Comparison of ENCODE assay signal across 22 cellular contexts in genomic region chr1:108158893-108159292, GRCh38. TPM values are rescaled to one million over a fixed set of nuclear protein-coding genes. Genes with fewer than 3 reads are reported as not detected.
DNase-seq lines count a peak whose midpoint lies in the region; ATAC-seq, FAIRE-seq and TF ChIP-seq lines count a peak whose summit lies in the region.
"Had no signal": no experiment of that assay in that cellular context is flagged by ENCODE, and none has a peak within 500 bp of the region (broad histone marks: within the 10 kb centered on the region; RNA-seq: fewer than 3 reads in every experiment).

No MANE protein-coding gene starts in this region.

- peaks cover 3% of the 10 kb centered on the region; the same call in 1 of the 2 replicates for H3K9me1 ChIP-seq in IMR-90 (ENCODE audit: insufficient read depth, low read length)
- H3K9me1 ChIP-seq in K562 (ENCODE audit: control insufficient read depth, insufficient read depth, low read length), result no peaks in the 10 kb centered on the region

- no peaks in the 10 kb centered on the region for H3K9me3 Mint-ChIP-seq in progenitor cell of endocrine pancreas (ENCODE audit: low read depth)
- H3K9me3 Mint-ChIP-seq: CD4-positive, alpha-beta T cell; CD8-positive, alpha-beta T cell had no signal

- no peak overlapping the region for H2AFZ ChIP-seq in IMR-90 (replicated peaks; ENCODE audit: low read length, poor library complexity)
- no peak overlapping the region for H2AFZ ChIP-seq in K562 (ENCODE audit: low read depth, low read length)

- no peak overlapping the region for H2AK5ac ChIP-seq in IMR-90 (ENCODE audit: low read depth, low read length)

- no peak overlapping the region for H4K8ac ChIP-seq in IMR-90 (ENCODE audit: low read depth in 2 of 2, low read length in 2 of 2)

- TF ChIP-seq POLR2A in IMR-90 (IDR thresholded peaks at IDR 0.05; ENCODE audit: low read depth, low read length) (no peak), K562 (conservative IDR thresholded peaks at IDR 0.05) (no peak)

- TF ChIP-seq EP300 in K562 (IDR thresholded peaks at IDR 0.05; ENCODE audit: low read length), result no peak

- no peak overlapping the region for H3K14ac ChIP-seq in IMR-90 (replicated peaks; ENCODE audit: low read depth, low read length)

- POLR2A ChIA-PET in IMR-90 (lab: Charles Lee; ENCODE audit: unreplicated experiment) (no interaction called here), K562 (lab: Yijun Ruan, JAX) (no interaction called here)

- H4K91ac ChIP-seq in IMR-90 (ENCODE audit: insufficient read depth, low read depth, low read length), result no peak overlapping the region

- dilution Hi-C loops in IMR-90 (cut with HindIII; ENCODE audit: low sequenced_read_pairs, unreplicated experiment), result no loop called here

- H2BK5ac ChIP-seq in IMR-90 (ENCODE audit: low read depth, low read length, poor library complexity, severe bottlenecking), result no peak overlapping the region

- no peak overlapping the region for H4K5ac ChIP-seq in IMR-90 (ENCODE audit: low read depth, low read length)

- H3K4me1 ChIP-seq in IMR-90 (ENCODE audit: control insufficient read depth, insufficient read depth, low read length) (no peaks in the 10 kb centered on the region), K562 (replicated peaks in 1 of 2; ENCODE audit: control insufficient read depth in 2 of 2, insufficient read depth in 2 of 2, low read length in 2 of 2) (no peaks in the 10 kb centered on the region)
- H3K4me1 ChIP-seq: BE2C, BLaER1, Caco-2 had no signal

- no peaks in the 10 kb centered on the region for H3K27me3 Mint-ChIP-seq in progenitor cell of endocrine pancreas
- H3K27me3 Mint-ChIP-seq: CD4-positive, alpha-beta T cell had no signal

- no peak overlapping the region for H3K23ac ChIP-seq in IMR-90 (ENCODE audit: low read depth, low read length)

- DNase-seq in IMR-90 (no peak), K562 (ENCODE audit: extremely low read depth in 1 of 4, low spot score in 3 of 4) (no peak), progenitor cell of endocrine pancreas (ENCODE audit: low spot score, unreplicated experiment) (no peak), occipital lobe (lab: John Stamatoyannopoulos, UW) (no peak), SKM-1 treated with dmso at 0.1 percent for 144 hours (lab: John Stamatoyannopoulos, UW; ENCODE audit: unreplicated experiment) (no peak)
- DNase-seq: 8988T; ACHN; BE2C; C1 segment of cervical spinal cord; Caco-2; Calu3; CD4-positive, alpha-beta T cell; CD8-positive, alpha-beta T cell; DMS79 treated with DMSO at 0.1 percent for 48 hours; GF-D8 had no signal

- no peak overlapping the region for H3K4ac ChIP-seq in IMR-90 (ENCODE audit: low read depth, low read length)

- no peak overlapping the region for H3K9ac ChIP-seq in IMR-90 (ENCODE audit: low read depth, low read length)
- H3K9ac ChIP-seq in K562 (ENCODE audit: insufficient read depth in 1 of 2, low read depth in 2 of 2, low read length in 2 of 2), result no peak overlapping the region
- H3K9ac ChIP-seq: BLaER1 had no signal

- CTCF ChIA-PET in IMR-90 (lab: Yijun Ruan, JAX) (no interaction called here), K562 (lab: Yijun Ruan, JAX; ENCODE audit: low intra/inter-chr PET ratio) (no interaction called here)

- ATAC-seq in IMR-90 (ENCODE audit: low read depth), result no peak
- ATAC-seq in K562, result no peak
- ATAC-seq: CD8-positive, alpha-beta T cell had no signal

- no peaks in the 10 kb centered on the region for H3K79me2 ChIP-seq in K562 (ENCODE audit: control insufficient read depth, insufficient read depth, low read length)

- no peak overlapping the region for H3K4me2 ChIP-seq in IMR-90 (ENCODE audit: low read depth, low read length)
- H3K4me2 ChIP-seq in K562 (ENCODE audit: insufficient read depth, low read length), result no peak overlapping the region
- H3K4me2 ChIP-seq: BLaER1 had no signal

- H2AK9ac ChIP-seq in IMR-90 (replicated peaks; ENCODE audit: low read depth, low read length, poor library complexity), result no peak overlapping the region

- H3K9me3 ChIP-seq in IMR-90 (ENCODE audit: control insufficient read depth, insufficient read depth, low read length), result no peaks in the 10 kb centered on the region
- no peaks in the 10 kb centered on the region for H3K9me3 ChIP-seq in K562 (replicated peaks; ENCODE audit: control insufficient read depth, insufficient read depth, low read depth, low read length)
- H3K9me3 ChIP-seq: BE2C, Caco-2 had no signal

- no peaks in the 10 kb centered on the region for H4K20me1 ChIP-seq in IMR-90 (ENCODE audit: insufficient read depth, low read length)
- H4K20me1 ChIP-seq in K562 (replicated peaks; ENCODE audit: control insufficient read depth, insufficient read depth, low read length), result no peaks in the 10 kb centered on the region
- H4K20me1 ChIP-seq: BLaER1 had no signal

- TF ChIP-seq RAD21 in IMR-90 (IDR thresholded peaks at IDR 0.05; ENCODE audit: low read length), result no peak
- TF ChIP-seq RAD21 in K562 (CRISPR knock-in tag; conservative IDR thresholded peaks at IDR 0.05 in 1 of 2, IDR thresholded peaks at IDR 0.05 in 1 of 2), result no peak

- H3K27ac ChIP-seq in C4-2B, result peak overlapping the region; percentile 51; the same call in 1 of the 2 replicates
- no peak overlapping the region for H3K27ac ChIP-seq in IMR-90 (ENCODE audit: insufficient read depth, low read length)
- H3K27ac ChIP-seq in K562 (ENCODE audit: extremely low read depth, low read depth, low read length), result no peak overlapping the region
- H3K27ac ChIP-seq: BLaER1 had no signal

- H3K79me1 ChIP-seq in IMR-90 (ENCODE audit: low read depth in 1 of 2, low read length in 2 of 2), result peaks cover 9 to 12% of the 10 kb centered on the region in 2 experiments; a peak in 3 of 4 replicates

- no peak for TF ChIP-seq CTCF in C4-2B (conservative IDR thresholded peaks at IDR 0.05)
- TF ChIP-seq CTCF in IMR-90 (conservative IDR thresholded peaks at IDR 0.05; ENCODE audit: low read depth, low read length), result no peak
- TF ChIP-seq CTCF in K562 (IDR thresholded peaks at IDR 0.05 in 2 of 3, conservative IDR thresholded peaks at IDR 0.05 in 1 of 3; ENCODE audit: insufficient read depth in 2 of 3, low read depth in 1 of 3, low read length in 3 of 3), result no peak
- TF ChIP-seq CTCF in progenitor cell of endocrine pancreas (IDR thresholded peaks at IDR 0.05; ENCODE audit: unreplicated experiment), result no peak

- H2BK120ac ChIP-seq in IMR-90 (ENCODE audit: low read depth, low read length), result no peak overlapping the region

- intact Hi-C loops in IMR-90 (cut with micrococcal nuclease) (no loop called here), K562 (cut with micrococcal nuclease) (no loop called here)

- no peaks in the 10 kb centered on the region for H3K4me1 Mint-ChIP-seq in progenitor cell of endocrine pancreas (ENCODE audit: low read depth)

- BruUV-seq in IMR-90 (replicated peaks; lab: Mats Ljungman, UMichigan), result no TSS peak
- BruUV-seq in K562 (replicated peaks; lab: Mats Ljungman, UMichigan), result no TSS peak

- FAIRE-seq in K562 (lab: Jason Lieb, UNC), result no peak
- FAIRE-seq: A204.1, D721Med, G401.6, GM12891, GM19239 had no signal

- no peak overlapping the region for H3K4me3 ChIP-seq in IMR-90 (ENCODE audit: insufficient read depth, low read depth, low read length)
- H3K4me3 ChIP-seq in K562, result no peak overlapping the region
- H3K4me3 ChIP-seq: BLaER1 had no signal

- no peaks in the 10 kb centered on the region for H3K27me3 ChIP-seq in IMR-90 (ENCODE audit: control insufficient read depth, insufficient read depth, low read length)
- H3K27me3 ChIP-seq in K562 (ENCODE audit: control insufficient read depth in 2 of 2, insufficient read depth in 2 of 2, low read length in 2 of 2), result no peaks in the 10 kb centered on the region
- H3K27me3 ChIP-seq: BE2C, BLaER1 had no signal

- H3K36me3 ChIP-seq in IMR-90 (ENCODE audit: control insufficient read depth, insufficient read depth, low read length) (peaks cover 12% of the 10 kb centered on the region), K562 (ENCODE audit: control insufficient read depth, insufficient read depth, low read length) (peaks cover 7% of the 10 kb centered on the region; the same call in 1 of the 3 replicates)
- H3K36me3 ChIP-seq: BE2C had no signal

- no peak overlapping the region for H2BK15ac ChIP-seq in IMR-90 (ENCODE audit: low read depth, low read length)

- H3K4me3 Mint-ChIP-seq in progenitor cell of endocrine pancreas (ENCODE audit: low read depth), result no peak overlapping the region
- H3K4me3 Mint-ChIP-seq: CD4-positive, alpha-beta T cell; CD8-positive, alpha-beta T cell had no signal

- H3K18ac ChIP-seq in IMR-90 (ENCODE audit: low read depth, low read length), result no peak overlapping the region

- 100% methylated on average over 1 of the region's 7 CpGs; no CpG with 5 or more reads in 1 of the 2 experiments for WGBS in IMR-90 (ENCODE audit: extremely low coverage in 2 of 2, insufficient read length in 1 of 2), 2 experiments
- 86% methylated on average over 7 of the region's 7 CpGs for WGBS in K562 (ENCODE audit: insufficient coverage, low coverage, missing lambda C conversion rate)

- H3K36me3 Mint-ChIP-seq in progenitor cell of endocrine pancreas (ENCODE audit: insufficient read depth), result peaks cover 36% of the 10 kb centered on the region

- no peak overlapping the region for H3K56ac ChIP-seq in IMR-90 (ENCODE audit: extremely low read depth, insufficient read depth, low read length)

- H2BK20ac ChIP-seq in IMR-90 (ENCODE audit: low read depth, low read length), result no peak overlapping the region

- in situ Hi-C loops in IMR-90 (cut with MboI; ENCODE audit: low sequenced_read_pairs), result no loop called here
- in situ Hi-C loops in K562 (cut with MboI), result no loop called here

- H3K27ac Mint-ChIP-seq in progenitor cell of endocrine pancreas, result no peak overlapping the region
- H3K27ac Mint-ChIP-seq: CD4-positive, alpha-beta T cell; CD8-positive, alpha-beta T cell had no signal

RNA-seq across cellular contexts. Expression of gene SLC25A24, which starts 41.2 kb away (rescaled TPM):
- 20.4 and 45.3 TPM in 2 replicates for total RNA-seq in IMR-90 (2012; rRNA removed)
- polyA plus RNA-seq in IMR-90 (2012; rRNA removed), result 14.5 and 19.4 TPM in 2 replicates
- polyA plus RNA-seq in IMR-90 (2012; cell fraction: cytosol; rRNA removed), result 3.4 and 6.4 TPM in 2 replicates
- polyA plus RNA-seq in IMR-90 (2012; cell fraction: nucleus; rRNA removed; ENCODE audit: low replicate concordance), result 2.0 and 8.9 TPM in 2 replicates
- 11.3 and 24.2 TPM in 2 replicates for total RNA-seq in K562 (2011; cell fraction: chromatin; rRNA removed; ENCODE audit: low replicate concordance)
- total RNA-seq in K562 (2011; cell fraction: nucleolus; rRNA removed), result 10.4 and 10.5 TPM in 2 replicates
- 20.5 and 30.4 TPM in 2 replicates for total RNA-seq in K562 (2011; cell fraction: nucleoplasm; rRNA removed)
- 19.8 and 20.0 TPM in 2 replicates for total RNA-seq in K562 (2014; rRNA removed)
- total RNA-seq in K562 (2014; rRNA removed; fragmentation: Illumina TruSeq; extraction: Trizol), result 34.5 and 39.7 TPM in 2 replicates
- 27.9 and 30.7 TPM in 2 replicates for total RNA-seq in K562 (2015; rRNA removed; fragmentation: Illumina TruSeq; extraction: Trizol)
- total RNA-seq in K562 (2021), result 25.4 and 25.8 TPM in 2 replicates
- 25.1 and 34.9 TPM in 2 replicates for polyA plus RNA-seq in K562 (2011; rRNA removed)
- 6.8 and 16.0 TPM in 2 replicates for polyA plus RNA-seq in K562 (2011; cell fraction: cytosol; rRNA removed)
- polyA plus RNA-seq in K562 (2011; cell fraction: nucleus; rRNA removed), result 6.1 and 9.2 TPM in 2 replicates
- 18.3 and 24.9 TPM in 2 replicates for polyA plus RNA-seq in K562 (2012)
- 22.5 and 29.3 TPM in 2 replicates for polyA plus RNA-seq in K562 (2014; fragmentation: Illumina TruSeq; extraction: Trizol)
- 1 to 10 TPM; 6.9 to 8.3 TPM for polyA plus RNA-seq in K562 (2014; fragmentation: Nextera tagmentation; extraction: Ambion mirVana)
- 15.7 and 19.9 TPM in 2 replicates for polyA plus RNA-seq in K562 (2014; rRNA removed)
- polyA minus RNA-seq in K562 (2011; rRNA and poly(A)+ RNA removed), result 38.2 and 46.0 TPM in 2 replicates
- polyA minus RNA-seq in K562 (2011; cell fraction: cytosol; rRNA and poly(A)+ RNA removed), result 13.7 and 15.7 TPM in 2 replicates
- 14.4 and 23.8 TPM in 2 replicates for polyA minus RNA-seq in K562 (2011; cell fraction: nucleus; rRNA and poly(A)+ RNA removed)
- total RNA-seq in progenitor cell of endocrine pancreas, result 46.9 and 53.2 TPM in 2 replicates
- total RNA-seq in occipital lobe, result 49.9 TPM
